Comparison of ENCODE assay signal across 8 cellular contexts in genomic region chr10:132396495-132397035, GRCh38. TPM values are rescaled to one million over a fixed set of nuclear protein-coding genes. Genes with fewer than 3 reads are reported as not detected.
A peak's percentile ranks its signal among the peaks of the same experiment; 100 is the strongest.
DNase-seq lines count a peak whose midpoint lies in the region; ATAC-seq and TF ChIP-seq lines count a peak whose summit lies in the region.

No MANE protein-coding gene starts in this region.

- H3K27ac ChIP-seq in OCI-LY7 (ENCODE audit: low read depth, low read length, poor library complexity, severe bottlenecking), result no peak overlapping the region
- peak overlapping the region; percentile 86 to 99 (median 96) for H3K27ac ChIP-seq in heart left ventricle

- no peak for TF ChIP-seq POLR2A in heart left ventricle (IDR thresholded peaks at IDR 0.05)

- DNase-seq in GM12865 (ENCODE audit: low read depth) (peak; percentile 41), HFF-Myc (ENCODE audit: extremely low read depth, low read depth) (no peak), OCI-LY7 (ENCODE audit: low spot score) (peak; percentile 57), activated gamma-delta T cell (lab: John Stamatoyannopoulos, UW) (peak; percentile 63), heart left ventricle (peak; percentile 68 to 85 (median 75)), skeletal muscle cell (ENCODE audit: low read depth) (no peak), cortex of kidney (lab: John Stamatoyannopoulos, UW) (no peak)

- H3K9me3 ChIP-seq in OCI-LY7 (ENCODE audit: low read length), result no peaks in the 10 kb centered on the region
- no peaks in the 10 kb centered on the region for H3K9me3 ChIP-seq in heart left ventricle

- WGBS in heart left ventricle, 4 donors, result 1 to 2% (median 1%) methylated on average over 34 to 79 of the region's 80 CpGs; no CpG with 5 or more reads in 1 of the 4 donors

- H3K4me1 ChIP-seq in OCI-LY7 (ENCODE audit: insufficient read depth, low read length, poor library complexity, severe bottlenecking) (peaks cover 9% of the 10 kb centered on the region), heart left ventricle (peaks cover 0 to 63% (median 39%) of the 10 kb centered on the region in 12 donors)

- ATAC-seq in heart left ventricle, result peak in 3 of 4 donors; percentile 43 to 59 (median 53)
- ATAC-seq in HG02798 (IDR thresholded peaks at IDR 0.05; ENCODE audit: poor library complexity, unreplicated experiment), result no peak

- no peaks in the 10 kb centered on the region for H3K27me3 ChIP-seq in heart left ventricle

- peak overlapping the region; percentile 26 for H3K4me2 ChIP-seq in OCI-LY7 (ENCODE audit: low read length)

- POLR2A ChIA-PET in OCI-LY7 (lab: Charles Lee), result interaction anchor here (0.7 kb wide), 1 partner anchor 59 kb away, joined by 3 read pairs; no protein-coding TSS in a partner anchor

- H3K79me2 ChIP-seq in OCI-LY7 (ENCODE audit: insufficient read depth, low read depth, low read length), result no peaks in the 10 kb centered on the region

- CTCF ChIA-PET in OCI-LY7 (lab: Charles Lee; ENCODE audit: unreplicated experiment), result no interaction called here

- H2AFZ ChIP-seq in OCI-LY7 (ENCODE audit: low read length), result no peak overlapping the region

- no TSS peak for BruUV-seq in OCI-LY7 (replicated peaks; lab: Mats Ljungman, UMichigan)

- intact Hi-C loops in OCI-LY7 (cut with micrococcal nuclease; ENCODE audit: unreplicated experiment) (loop anchor here (1.0 to 2.0 kb wide), 2 partner anchors 26 to 50 kb away; no protein-coding TSS in a partner anchor), heart left ventricle (cut with DNase I) (loop anchor here in 4 of 10 donors (1.0 to 10.0 kb wide), 6 partner anchors 24 to 238 kb away; no protein-coding TSS in a partner anchor)

- no peaks in the 10 kb centered on the region for H3K9me2 ChIP-seq in OCI-LY7 (ENCODE audit: insufficient read depth, low read length)

- TF ChIP-seq CTCF in GM12865 (IDR thresholded peaks at IDR 0.05; ENCODE audit: insufficient read depth, low read depth, low read length, missing control alignments), result peak; percentile 32
- TF ChIP-seq CTCF in HFF-Myc (IDR thresholded peaks at IDR 0.05; ENCODE audit: low read depth, low read length, missing control alignments), result no peak
- no peak for TF ChIP-seq CTCF in OCI-LY7 (conservative IDR thresholded peaks at IDR 0.05; ENCODE audit: low read length)
- TF ChIP-seq CTCF in heart left ventricle (IDR thresholded peaks at IDR 0.05), result peak in 8 of 12 donors; percentile 7 to 54 (median 36)

- no peaks in the 10 kb centered on the region for H4K20me1 ChIP-seq in OCI-LY7 (ENCODE audit: insufficient read depth, low read length)

- H3K4me3 ChIP-seq in GM12865 (ENCODE audit: low read depth, low read length), result peak overlapping the region; percentile 18; the same call in 1 of the 2 replicates
- peak overlapping the region; percentile 71 for H3K4me3 ChIP-seq in HFF-Myc (replicated peaks; ENCODE audit: low read depth, low read length)
- peak overlapping the region; percentile 47 for H3K4me3 ChIP-seq in OCI-LY7 (ENCODE audit: low read depth, low read length, poor library complexity, severe bottlenecking)
- H3K4me3 ChIP-seq in heart left ventricle, result peak overlapping the region; percentile 21 to 98 (median 70)
- peak overlapping the region; percentile 41 for H3K4me3 ChIP-seq in skeletal muscle cell (ENCODE audit: low read depth, low read length)

- H3K36me3 ChIP-seq in OCI-LY7 (ENCODE audit: insufficient read depth, low read length) (no peaks in the 10 kb centered on the region), heart left ventricle (no peaks in the 10 kb centered on the region)

RNA-seq across cellular contexts. Expression of gene PWWP2B, which starts 0.4 kb away (rescaled TPM):
- 4.6 and 5.9 TPM in 2 replicates for total RNA-seq in OCI-LY7 (2014; rRNA removed; shearing (Covaris generic))
- total RNA-seq in OCI-LY7 (2022) (9.4 and 10.6 TPM in 2 replicates), heart left ventricle (10 to 100 TPM; 10.5 to 23.5 (median 15.3) TPM)
- 10 to 100 TPM; 13.8 to 19.7 TPM for polyA plus RNA-seq in heart left ventricle

Comparison
In these comparisons a context has a peak if more than half of its experiments do, and no peak if none do; other contexts are left out.
1. DNase-seq: peak in GM12865 (single experiment), OCI-LY7 (single experiment), activated gamma-delta T cell (single experiment) and heart left ventricle (5 of 5); none in HFF-Myc (single experiment), skeletal muscle cell (single experiment) and cortex of kidney (single experiment).
2. H3K4me3 ChIP-seq: peak in every context shown above with its lines; median percentile 71 in HFF-Myc; 70 in heart left ventricle; 47 in OCI-LY7; 41 in skeletal muscle cell; 18 in GM12865.
3. CTCF ChIP-seq: peak in GM12865 (single experiment) and heart left ventricle (8 of 12); none in HFF-Myc (single experiment) and OCI-LY7 (single experiment).